In genomic region chr9:98514841-98515240, GRCh38 we compare ENCODE assay signal across 9 cellular contexts.
"Had no signal": no experiment of that assay in that cellular context is flagged by ENCODE, and none has a peak within 500 bp of the region (broad histone marks: within the 10 kb centered on the region; RNA-seq: fewer than 3 reads in every experiment).

No MANE protein-coding gene starts in this region.

- H3K4me3 ChIP-seq: GM23248, GM23338, HAP-1 had no signal

- H3K9me3 ChIP-seq: HAP-1 had no signal

- ATAC-seq: GM23338, HCT116 had no signal

- H2AFZ ChIP-seq: GM23248, GM23338 had no signal

- H3K9me3 Mint-ChIP-seq: GM23338, HFFc6 had no signal

- H3K4me2 ChIP-seq: GM23338 had no signal

- H3K4me3 Mint-ChIP-seq: GM23338, H9, HFFc6 had no signal

- H3K27ac Mint-ChIP-seq: GM23338, H9, HFFc6 had no signal

- H3K27ac ChIP-seq: GM23248 had no signal

- H3K4me1 ChIP-seq: HAP-1 had no signal

- H3K36me3 ChIP-seq: HAP-1 had no signal

- H3K9ac ChIP-seq: GM23248 had no signal

- DNase-seq: GM23248, GOT3, H7, H9, HCEC 1CT, HFFc6 had no signal
